Comparison of ENCODE assay signal across 18 cellular contexts in genomic region chr12:121857322-121858246, GRCh38. TPM values are rescaled to one million over a fixed set of nuclear protein-coding genes. Genes with fewer than 3 reads are reported as not detected.
DNase-seq lines count a peak whose midpoint lies in the region; ATAC-seq, FAIRE-seq and TF ChIP-seq lines count a peak whose summit lies in the region.
"Had no signal": no experiment of that assay in that cellular context is flagged by ENCODE, and none has a peak within 500 bp of the region (broad histone marks: within the 10 kb centered on the region; RNA-seq: fewer than 3 reads in every experiment).

No MANE protein-coding gene starts in this region.

- H3K4me1 ChIP-seq in K562 (replicated peaks in 1 of 2; ENCODE audit: control insufficient read depth in 2 of 2, insufficient read depth in 2 of 2, low read length in 2 of 2) (peaks cover 8 to 14% of the 10 kb centered on the region in 2 experiments; a peak in 4 of 5 replicates), sigmoid colon (peaks cover 0 to 31% (median 27%) of the 10 kb centered on the region in 4 donors), foreskin keratinocyte (peaks cover 3% of the 10 kb centered on the region)

- H3K9ac ChIP-seq in K562 (ENCODE audit: insufficient read depth in 1 of 2, low read depth in 2 of 2, low read length in 2 of 2) = peak overlapping the region in 1 of 2 experiments; percentile 67; a peak in 2 of 4 replicates

- BruUV-seq in K562 (replicated peaks; lab: Mats Ljungman, UMichigan) = no TSS peak

- DNase-seq in ELF-1 (ENCODE audit: low read depth, low spot score) (peak; percentile 67), K562 (ENCODE audit: extremely low read depth in 1 of 4, low spot score in 3 of 4) (peak in 1 of 4 experiments; percentile 24), left lobe of liver (ENCODE audit: low spot score) (peak; percentile 80), sigmoid colon (no peak), head of caudate nucleus (no peak), foreskin keratinocyte (no peak)
- DNase-seq in stimulated activated CD4-positive, alpha-beta T cell treated with anti-CD3 and anti-CD28 coated beads, Interleukin-4, amount 100 ng/mL, for 1 hour = no peak
- DNase-seq: activated CD4-positive, CD25-positive, alpha-beta regulatory T cell; left ventricle myocardium inferior; naive thymus-derived CD8-positive, alpha-beta T cell; NCI-H1092 treated with DMSO at 0.1 percent for 48 hours; stimulated activated CD4-positive, alpha-beta T cell treated with anti-CD3 and anti-CD28 coated beads, Interleukin-4, amount 100 ng/mL, for 4 hours; T-helper 1 cell had no signal

- H3K79me2 ChIP-seq in K562 (ENCODE audit: control insufficient read depth, insufficient read depth, low read length) = no peaks in the 10 kb centered on the region

- POLR2A ChIA-PET in K562 (lab: Yijun Ruan, JAX) = no interaction called here

- no peak for FAIRE-seq in K562 (lab: Jason Lieb, UNC)
- FAIRE-seq: GM12878 had no signal

- H4K20me1 ChIP-seq in K562 (replicated peaks; ENCODE audit: control insufficient read depth, insufficient read depth, low read length) = no peaks in the 10 kb centered on the region

- ATAC-seq in K562 = peak; percentile 13; the same call in 1 of the 3 replicates
- ATAC-seq in left lobe of liver = peak; percentile 35
- no peak for ATAC-seq in HG02970 (IDR thresholded peaks at IDR 0.05; ENCODE audit: low FRiP score, unreplicated experiment)
- no peak for ATAC-seq in foreskin keratinocyte
- ATAC-seq: GM12878; HCT116; naive thymus-derived CD8-positive, alpha-beta T cell had no signal

- H3K36me3 ChIP-seq in K562 (ENCODE audit: control insufficient read depth, insufficient read depth, low read length) (no peaks in the 10 kb centered on the region), sigmoid colon (no peaks in the 10 kb centered on the region)
- H3K36me3 ChIP-seq: left ventricle myocardium inferior had no signal

- no peak overlapping the region for H3K27ac ChIP-seq in K562 (ENCODE audit: extremely low read depth, low read depth, low read length)
- H3K27ac ChIP-seq in sigmoid colon = peak overlapping the region; percentile 85 to 94 (median 88)
- no peak overlapping the region for H3K27ac ChIP-seq in foreskin keratinocyte
- H3K27ac ChIP-seq: epithelial cell of prostate had no signal

- no peak for TF ChIP-seq CTCF in K562 (IDR thresholded peaks at IDR 0.05 in 2 of 3, conservative IDR thresholded peaks at IDR 0.05 in 1 of 3; ENCODE audit: insufficient read depth in 2 of 3, low read depth in 1 of 3, low read length in 3 of 3)
- TF ChIP-seq CTCF in sigmoid colon (IDR thresholded peaks at IDR 0.05) = no peak
- no peak for TF ChIP-seq CTCF in foreskin keratinocyte (conservative IDR thresholded peaks at IDR 0.05)

- H3K9me3 ChIP-seq in K562 (replicated peaks; ENCODE audit: control insufficient read depth, insufficient read depth, low read depth, low read length) = no peaks in the 10 kb centered on the region
- no peaks in the 10 kb centered on the region for H3K9me3 ChIP-seq in sigmoid colon
- H3K9me3 ChIP-seq: left ventricle myocardium inferior had no signal

- H2AFZ ChIP-seq in K562 (ENCODE audit: low read depth, low read length) = no peak overlapping the region

- no peak for TF ChIP-seq RAD21 in K562 (CRISPR knock-in tag; conservative IDR thresholded peaks at IDR 0.05 in 1 of 2, IDR thresholded peaks at IDR 0.05 in 1 of 2)

- 41% methylated on average over 9 of the region's 11 CpGs for WGBS in K562 (ENCODE audit: insufficient coverage, low coverage, missing lambda C conversion rate)
- WGBS in sigmoid colon, 2 donors = 85 to 88% methylated on average over 11 of the region's 11 CpGs

- H3K27me3 ChIP-seq in K562 (ENCODE audit: control insufficient read depth in 2 of 2, insufficient read depth in 2 of 2, low read length in 2 of 2) (peaks cover 0 to 8% of the 10 kb centered on the region in 2 experiments; a peak in 1 of 5 replicates), sigmoid colon (no peaks in the 10 kb centered on the region), foreskin keratinocyte (no peaks in the 10 kb centered on the region)

- H3K4me2 ChIP-seq in K562 (ENCODE audit: insufficient read depth, low read length) = no peak overlapping the region

- TF ChIP-seq POLR2A in K562 (conservative IDR thresholded peaks at IDR 0.05) (no peak), sigmoid colon (IDR thresholded peaks at IDR 0.05) (no peak)

- H3K9me1 ChIP-seq in K562 (ENCODE audit: control insufficient read depth, insufficient read depth, low read length) = no peaks in the 10 kb centered on the region

- TF ChIP-seq EP300 in K562 (IDR thresholded peaks at IDR 0.05; ENCODE audit: low read length) = no peak
- TF ChIP-seq EP300 in sigmoid colon (IDR thresholded peaks at IDR 0.05) = no peak

- CTCF ChIA-PET in K562 (lab: Yijun Ruan, JAX; ENCODE audit: low intra/inter-chr PET ratio) = no interaction called here

- in situ Hi-C loops in K562 (cut with MboI) = no loop called here

- H3K4me3 ChIP-seq in K562 = no peak overlapping the region
- H3K4me3 ChIP-seq in sigmoid colon = no peak overlapping the region
- H3K4me3 ChIP-seq: GM12878, left ventricle myocardium inferior had no signal

- intact Hi-C loops in K562 (cut with micrococcal nuclease) = no loop called here
- intact Hi-C loops in sigmoid colon (cut with DNase I) = no loop called here
- intact Hi-C loops in head of caudate nucleus (cut with DNase I) = no loop called here

RNA-seq across cellular contexts. Expression of gene HPD, which starts 1.1 kb away (rescaled TPM):
- total RNA-seq in K562 (2011; cell fraction: chromatin; rRNA removed; ENCODE audit: low replicate concordance) = 0.53 TPM in 1 of 2 replicates, not detected in the other
- 0.33 TPM in 1 of 2 replicates, not detected in the other for total RNA-seq in K562 (2011; cell fraction: nucleolus; rRNA removed)
- total RNA-seq in K562 (2011; cell fraction: nucleoplasm; rRNA removed) = not detected in 2 replicates
- total RNA-seq in K562 (2014; rRNA removed) (0.23 TPM in 1 of 2 replicates, not detected in the other), K562 (2014; rRNA removed; fragmentation: Illumina TruSeq; extraction: Trizol) (not detected in 2 replicates), K562 (2015; rRNA removed; fragmentation: Illumina TruSeq; extraction: Trizol) (not detected in 2 replicates), K562 (2021) (0.29 TPM in 2 replicates), left lobe of liver (1,410 TPM), sigmoid colon (1 to 10 TPM in 1 of 4 donors, under 1 TPM in 3; 0.27 to 2.8 (median 0.34) TPM), foreskin keratinocyte (not detected in 2 replicates)
- polyA plus RNA-seq in K562 (2011; rRNA removed) (0.06 TPM in 1 of 2 replicates, not detected in the other), K562 (2014; fragmentation: Illumina TruSeq; extraction: Trizol) (not detected in 2 replicates), K562 (2014; fragmentation: Nextera tagmentation; extraction: Ambion mirVana) (under 1 TPM; 0.07 TPM), K562 (2014; rRNA removed) (0.09 TPM in 1 of 2 replicates, not detected in the other), sigmoid colon (1 to 10 TPM in 1 of 3 donors, under 1 TPM in 1, not detected in 1; 0.86 to 2.4 TPM), foreskin keratinocyte (not detected in 2 replicates)
- 0.04 and 0.18 TPM in 2 replicates for polyA plus RNA-seq in K562 (2011; cell fraction: cytosol; rRNA removed)
- polyA plus RNA-seq in K562 (2011; cell fraction: nucleus; rRNA removed) = not detected in 2 replicates
- polyA plus RNA-seq in K562 (2012) = 0.08 and 0.36 TPM in 2 replicates
- 0.53 TPM in 1 of 2 replicates, not detected in the other for polyA minus RNA-seq in K562 (2011; rRNA and poly(A)+ RNA removed)
- polyA minus RNA-seq in K562 (2011; cell fraction: cytosol; rRNA and poly(A)+ RNA removed) = not detected in 2 replicates
- not detected in 2 replicates for polyA minus RNA-seq in K562 (2011; cell fraction: nucleus; rRNA and poly(A)+ RNA removed)
- total RNA-seq: activated CD8-positive, alpha-beta memory T cell treated with anti-CD3 and anti-CD28 coated beads for 36 hours; naive thymus-derived CD8-positive, alpha-beta T cell had no signal
- polyA plus RNA-seq: naive thymus-derived CD8-positive, alpha-beta T cell had no signal

RNA-seq across cellular contexts. Expression of gene PSMD9, which starts 31.0 kb away (rescaled TPM):
- total RNA-seq in K562 (2011; cell fraction: chromatin; rRNA removed; ENCODE audit: low replicate concordance) = 73.2 and 111 TPM in 2 replicates
- total RNA-seq in K562 (2011; cell fraction: nucleolus; rRNA removed) = 69.7 and 70.4 TPM in 2 replicates
- total RNA-seq in K562 (2011; cell fraction: nucleoplasm; rRNA removed) = 93.6 and 131 TPM in 2 replicates
- total RNA-seq in K562 (2014; rRNA removed) (143 and 187 TPM in 2 replicates), K562 (2014; rRNA removed; fragmentation: Illumina TruSeq; extraction: Trizol) (34.1 and 34.5 TPM in 2 replicates), K562 (2015; rRNA removed; fragmentation: Illumina TruSeq; extraction: Trizol) (61.7 and 78.2 TPM in 2 replicates), K562 (2021) (66.4 and 71.7 TPM in 2 replicates), left lobe of liver (25.8 TPM), sigmoid colon (10 to 100 TPM; 28.5 to 91.4 (median 39.1) TPM), foreskin keratinocyte (90.2 and 95.1 TPM in 2 replicates)
- polyA plus RNA-seq in K562 (2011; rRNA removed) (61.3 and 68.5 TPM in 2 replicates), K562 (2014; fragmentation: Illumina TruSeq; extraction: Trizol) (31.0 and 60.0 TPM in 2 replicates), K562 (2014; fragmentation: Nextera tagmentation; extraction: Ambion mirVana) (10 to 100 TPM; 12.2 to 22.8 TPM), K562 (2014; rRNA removed) (92.2 and 107 TPM in 2 replicates), sigmoid colon (100 to 1,000 TPM in 2 of 3 donors, 10 to 100 TPM in 1; 92.9 to 108 (median 102) TPM), foreskin keratinocyte (128 and 139 TPM in 2 replicates)
- 61.8 and 93.1 TPM in 2 replicates for polyA plus RNA-seq in K562 (2011; cell fraction: cytosol; rRNA removed)
- 51.5 and 53.5 TPM in 2 replicates for polyA plus RNA-seq in K562 (2011; cell fraction: nucleus; rRNA removed)
- polyA plus RNA-seq in K562 (2012) = 76.1 and 85.2 TPM in 2 replicates
- 29.3 and 37.7 TPM in 2 replicates for polyA minus RNA-seq in K562 (2011; rRNA and poly(A)+ RNA removed)
- 23.0 and 42.7 TPM in 2 replicates for polyA minus RNA-seq in K562 (2011; cell fraction: cytosol; rRNA and poly(A)+ RNA removed)
- 13.3 and 29.5 TPM in 2 replicates for polyA minus RNA-seq in K562 (2011; cell fraction: nucleus; rRNA and poly(A)+ RNA removed)

RNA-seq across cellular contexts. Expression of gene SETD1B, which starts 53.8 kb away (rescaled TPM):
- 15.2 and 26.5 TPM in 2 replicates for total RNA-seq in K562 (2011; cell fraction: chromatin; rRNA removed; ENCODE audit: low replicate concordance)
- 12.8 and 13.4 TPM in 2 replicates for total RNA-seq in K562 (2011; cell fraction: nucleolus; rRNA removed)
- total RNA-seq in K562 (2011; cell fraction: nucleoplasm; rRNA removed) = 10.8 and 11.7 TPM in 2 replicates
- total RNA-seq in K562 (2014; rRNA removed) (2.9 and 4.7 TPM in 2 replicates), K562 (2014; rRNA removed; fragmentation: Illumina TruSeq; extraction: Trizol) (0.99 and 1.4 TPM in 2 replicates), K562 (2015; rRNA removed; fragmentation: Illumina TruSeq; extraction: Trizol) (2.1 and 3.1 TPM in 2 replicates), K562 (2021) (23.6 and 26.6 TPM in 2 replicates), left lobe of liver (12.8 TPM), sigmoid colon (10 to 100 TPM in 2 of 4 donors, 1 to 10 TPM in 2; 7.6 to 16.9 (median 11.4) TPM), foreskin keratinocyte (5.5 and 6.1 TPM in 2 replicates)
- polyA plus RNA-seq in K562 (2011; rRNA removed) (0.77 and 1.1 TPM in 2 replicates), K562 (2014; fragmentation: Illumina TruSeq; extraction: Trizol) (6.1 and 10.6 TPM in 2 replicates), K562 (2014; fragmentation: Nextera tagmentation; extraction: Ambion mirVana) (1 to 10 TPM in 1 of 2 experiments, under 1 TPM in 1; 0.48 to 2.3 TPM), K562 (2014; rRNA removed) (6.9 and 7.1 TPM in 2 replicates), sigmoid colon (10 to 100 TPM in 1 of 3 donors, 1 to 10 TPM in 2; 2.4 to 16.0 (median 3.0) TPM), foreskin keratinocyte (2.2 and 2.6 TPM in 2 replicates)
- polyA plus RNA-seq in K562 (2011; cell fraction: cytosol; rRNA removed) = 0.75 and 1.0 TPM in 2 replicates
- 4.0 and 7.0 TPM in 2 replicates for polyA plus RNA-seq in K562 (2011; cell fraction: nucleus; rRNA removed)
- 8.4 and 8.6 TPM in 2 replicates for polyA plus RNA-seq in K562 (2012)
- polyA minus RNA-seq in K562 (2011; rRNA and poly(A)+ RNA removed) = 1.2 and 1.3 TPM in 2 replicates
- polyA minus RNA-seq in K562 (2011; cell fraction: cytosol; rRNA and poly(A)+ RNA removed) = 5.6 and 7.3 TPM in 2 replicates
- polyA minus RNA-seq in K562 (2011; cell fraction: nucleus; rRNA and poly(A)+ RNA removed) = 2.8 and 3.1 TPM in 2 replicates

Comparison
In these comparisons a context has a peak if more than half of its experiments do, and no peak if none do; other contexts are left out.
1. DNase-seq: peak in ELF-1 (single experiment) and left lobe of liver (single experiment); none in sigmoid colon (single experiment), head of caudate nucleus (0 of 42), foreskin keratinocyte (0 of 2) and stimulated activated CD4-positive, alpha-beta T cell treated with anti-CD3 and anti-CD28 coated beads, Interleukin-4, amount 100 ng/mL, for 1 hour (single experiment).
2. ATAC-seq: peak in K562 (single experiment) and left lobe of liver (single experiment); none in HG02970 (single experiment) and foreskin keratinocyte (single experiment).
3. H3K27ac ChIP-seq: peak in sigmoid colon (4 of 4); none in K562 (single experiment) and foreskin keratinocyte (single experiment).
4. RNA of gene HPD, which starts 1.1 kb away (total RNA-seq): 1,410 TPM in left lobe of liver (single experiment); 0.27 to 2.8 TPM in sigmoid colon, 0.23 to 0.53 TPM in K562 and not detected in foreskin keratinocyte; every median in the first group is over 100 times any median in the second.